8 cellular contexts compared by ENCODE assay signal in the genomic region with DNA sequence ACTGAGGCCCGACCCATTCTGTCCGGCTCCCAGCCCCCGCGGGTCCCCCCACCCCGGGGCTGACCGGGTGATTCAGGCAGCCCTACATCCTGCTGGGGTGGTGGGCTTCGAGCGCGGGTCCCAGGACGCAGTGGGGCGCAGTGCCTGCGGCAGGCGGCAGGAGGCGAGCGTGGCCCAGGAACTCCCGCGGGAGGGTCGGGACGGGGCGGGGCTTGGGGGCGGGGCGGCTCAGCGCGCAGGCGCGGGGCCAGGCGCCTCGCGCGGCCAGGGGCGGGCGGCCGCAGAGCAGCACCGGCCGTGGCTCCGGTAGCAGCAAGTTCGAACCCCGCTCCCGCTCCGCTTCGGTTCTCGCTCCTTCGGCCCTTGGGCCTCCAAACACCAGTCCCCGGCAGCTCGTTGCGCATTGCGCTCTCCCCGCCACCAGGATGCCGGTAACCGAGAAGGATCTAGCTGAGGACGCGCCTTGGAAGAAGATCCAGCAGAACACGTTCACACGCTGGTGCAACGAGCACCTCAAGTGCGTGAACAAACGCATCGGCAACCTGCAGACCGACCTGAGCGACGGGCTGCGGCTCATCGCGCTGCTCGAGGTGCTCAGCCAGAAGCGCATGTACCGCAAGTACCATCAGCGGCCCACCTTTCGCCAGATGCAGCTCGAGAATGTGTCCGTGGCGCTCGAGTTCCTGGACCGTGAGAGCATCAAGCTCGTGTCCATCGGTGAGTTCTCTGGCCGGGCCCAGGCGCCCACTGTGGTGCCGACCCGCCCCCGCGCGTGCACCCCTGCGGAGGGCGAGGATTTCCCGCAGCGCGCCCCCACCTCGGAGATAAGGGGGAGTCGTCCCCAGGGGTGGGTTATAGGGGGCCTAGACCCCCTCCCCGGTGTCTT. TPM values are rescaled to one million over a fixed set of nuclear protein-coding genes. Genes with fewer than 3 reads are reported as not detected.
DNase-seq lines count a peak whose midpoint lies in the region; ATAC-seq, FAIRE-seq and TF ChIP-seq lines count a peak whose summit lies in the region.

Gene FLNB, plus strand, starts transcription at position 283 of the 886 bp plus-strand sequence. Its CDS starts 143 bp downstream, at position 426.

- H3K4me3 ChIP-seq in KMS-11 (IDR thresholded peaks at IDR 0.05; ENCODE audit: insufficient read depth, low read depth, low read length) (no peak within 1 kb of the TSS), astrocyte (ENCODE audit: insufficient read depth, low read depth, low read length) (peak within 1 kb of the TSS; percentile 97), retinal pigment epithelial cell (ENCODE audit: low read length) (peak within 1 kb of the TSS; percentile 99)

- H4K20me1 ChIP-seq in KMS-11 (ENCODE audit: insufficient read depth) = no peaks in the 10 kb centered on the region
- peaks cover 51% of the 10 kb centered on the region for H4K20me1 ChIP-seq in astrocyte (ENCODE audit: insufficient read depth, low read length)

- ATAC-seq in GM21447 (IDR thresholded peaks at IDR 0.05; ENCODE audit: unreplicated experiment) = peak; percentile 59

- no peak for FAIRE-seq in D721Med (lab: Jason Lieb, UNC)
- FAIRE-seq in astrocyte (lab: Jason Lieb, UNC) = no peak

- DNase-seq in D721Med (ENCODE audit: insufficient read length, low spot score) (peak; percentile 91), T-helper 22 cell (ENCODE audit: low read depth) (peak; percentile 53), astrocyte (ENCODE audit: low read depth) (no peak), hepatic stellate cell (ENCODE audit: low spot score) (peak; percentile 93), retinal pigment epithelial cell (ENCODE audit: low read depth) (no peak), pons (ENCODE audit: low spot score) (no peak)

- H3K9me3 ChIP-seq in astrocyte (ENCODE audit: insufficient read depth, low read depth, low read length) = no peaks in the 10 kb centered on the region

- H3K36me3 Mint-ChIP-seq in astrocyte (ENCODE audit: low read depth, unreplicated experiment) = peaks cover 6% of the 10 kb centered on the region

- H3K79me2 ChIP-seq in KMS-11 (ENCODE audit: insufficient read depth, low read depth) = no peaks in the 10 kb centered on the region
- peaks cover 52% of the 10 kb centered on the region for H3K79me2 ChIP-seq in astrocyte (ENCODE audit: insufficient read depth, low read length)

- H2AFZ ChIP-seq in KMS-11 (ENCODE audit: low read depth) (peak within 1 kb of the TSS; percentile 88), astrocyte (ENCODE audit: low read depth, low read length) (peak within 1 kb of the TSS; percentile 78)

- H3K4me1 Mint-ChIP-seq in astrocyte (ENCODE audit: low read depth, unreplicated experiment) = peaks cover 20% of the 10 kb centered on the region

- H3K36me3 ChIP-seq in KMS-11 (ENCODE audit: insufficient read depth) (no peaks in the 10 kb centered on the region), astrocyte (ENCODE audit: insufficient read depth, low read length) (no peaks in the 10 kb centered on the region)

- no peaks in the 10 kb centered on the region for H3K27me3 Mint-ChIP-seq in astrocyte (ENCODE audit: low read depth, unreplicated experiment)

- TF ChIP-seq CTCF in D721Med (IDR thresholded peaks at IDR 0.05; ENCODE audit: insufficient read depth, missing control alignments) (peak; percentile 67), KMS-11 (conservative IDR thresholded peaks at IDR 0.05; ENCODE audit: low read depth, low read length) (peak; percentile 51; the same call in 1 of the 2 replicates), astrocyte (IDR thresholded peaks at IDR 0.05; ENCODE audit: insufficient read depth, low read depth, low read length) (no peak), retinal pigment epithelial cell (conservative IDR thresholded peaks at IDR 0.05; ENCODE audit: low read depth, low read length) (peak; percentile 76)

- H3K4me3 Mint-ChIP-seq in astrocyte (ENCODE audit: unreplicated experiment) = peak within 1 kb of the TSS; percentile 98

- H3K27ac Mint-ChIP-seq in astrocyte (ENCODE audit: unreplicated experiment) = peak within 1 kb of the TSS; percentile 85

- no peaks in the 10 kb centered on the region for H3K9me3 Mint-ChIP-seq in astrocyte (ENCODE audit: unreplicated experiment)

- peak within 1 kb of the TSS; percentile 39; the same call in 1 of the 2 replicates for H3K4me2 ChIP-seq in KMS-11
- H3K4me2 ChIP-seq in astrocyte (ENCODE audit: low read length) = peak within 1 kb of the TSS; percentile 100

- no peak within 1 kb of the TSS for H3K27ac ChIP-seq in KMS-11
- H3K27ac ChIP-seq in astrocyte (ENCODE audit: low read depth, low read length) = peak within 1 kb of the TSS; percentile 75

- H3K4me1 ChIP-seq in KMS-11 (ENCODE audit: low read depth, poor library complexity, severe bottlenecking) = no peaks in the 10 kb centered on the region
- peaks cover 21% of the 10 kb centered on the region for H3K4me1 ChIP-seq in astrocyte (ENCODE audit: insufficient read depth, low read length)

- no peaks in the 10 kb centered on the region for H3K27me3 ChIP-seq in KMS-11 (ENCODE audit: insufficient read depth, low read depth)
- H3K27me3 ChIP-seq in astrocyte (ENCODE audit: insufficient read depth, low read length) = no peaks in the 10 kb centered on the region

- H3K9ac ChIP-seq in KMS-11 (peak within 1 kb of the TSS; percentile 57; the same call in 1 of the 2 replicates), astrocyte (ENCODE audit: low read length) (peak within 1 kb of the TSS; percentile 94)

RNA-seq across cellular contexts. Expression of gene FLNB, which starts in this region (rescaled TPM):
- 434 and 521 TPM in 2 replicates for total RNA-seq in astrocyte

Comparison
In these comparisons a context has a peak if more than half of its experiments do, and no peak if none do; other contexts are left out.
1. DNase-seq: peak in D721Med (single experiment), T-helper 22 cell (single experiment) and hepatic stellate cell (single experiment); none in astrocyte (single experiment), retinal pigment epithelial cell (single experiment) and pons (single experiment).